In the genomic region with DNA sequence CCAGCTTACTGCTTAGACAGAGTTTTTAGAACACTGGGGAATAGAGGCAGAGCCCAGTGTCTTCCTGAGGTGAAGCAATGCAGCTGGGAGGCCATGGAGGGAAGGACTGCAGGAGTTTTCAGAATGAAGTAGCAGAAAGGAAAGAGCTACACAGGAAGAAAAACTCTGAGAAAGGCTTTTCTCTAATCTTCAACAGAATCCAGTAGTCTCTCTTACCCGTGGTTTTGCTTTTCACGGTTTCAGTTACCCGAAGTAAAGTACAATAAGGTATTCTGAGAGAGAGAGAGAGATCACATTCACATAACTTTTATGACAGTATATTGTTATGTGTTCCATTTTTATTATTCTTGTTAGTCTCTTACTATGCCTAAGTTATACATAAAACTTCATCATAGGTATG, we compare ENCODE assay signal across 17 cellular contexts.
DNase-seq lines count a peak whose midpoint lies in the region; TF ChIP-seq lines count a peak whose summit lies in the region.
"Had no signal": no experiment of that assay in that cellular context is flagged by ENCODE, and none has a peak within 500 bp of the region (broad histone marks: within the 10 kb centered on the region; RNA-seq: fewer than 3 reads in every experiment).

No MANE protein-coding gene starts in this region.

- CTCF ChIA-PET in activated naive CD4-positive, alpha-beta T cell treated with anti-CD3 and anti-CD28 coated beads for 36 hours (lab: Charles Lee), result interaction anchor here (0.6 kb wide), 1 partner anchor 57 kb away, joined by 3 read pairs; no protein-coding TSS in a partner anchor
- CTCF ChIA-PET in activated naive CD4-positive, alpha-beta T cell treated with anti-CD3 and anti-CD28 coated beads, Interleukin-2, amount 10 ng/mL, durations not matched to agents 7 days and 5 days (lab: Charles Lee), result no interaction called here

- peak overlapping the region; percentile 33 for H3K27ac ChIP-seq in KOPT-K1 (ENCODE audit: low read depth, low read length, poor library complexity, severe bottlenecking)
- no peak overlapping the region for H3K27ac ChIP-seq in endodermal cell (ENCODE audit: low read depth, low read length)
- H3K27ac ChIP-seq: BLaER1 had no signal

- H3K4me1 Mint-ChIP-seq in activated naive CD4-positive, alpha-beta T cell treated with anti-CD3 and anti-CD28 coated beads for 36 hours (ENCODE audit: low read depth), result peaks cover 40% of the 10 kb centered on the region
- peaks cover 33% of the 10 kb centered on the region for H3K4me1 Mint-ChIP-seq in activated naive CD4-positive, alpha-beta T cell treated with anti-CD3 and anti-CD28 coated beads, Interleukin-2, amount 10 ng/mL, durations not matched to agents 7 days and 5 days
- peaks cover 25% of the 10 kb centered on the region for H3K4me1 Mint-ChIP-seq in T-helper 1 cell treated with Interleukin-12 subunit alpha and Interleukin-12 subunit beta and Interleukin-4 antibody, amounts not matched to agents 30 μg/mL and 1 μg/mL, for 36 hours (ENCODE audit: low read depth)
- no peaks in the 10 kb centered on the region for H3K4me1 Mint-ChIP-seq in endodermal cell

- no peak overlapping the region for H3K4me3 ChIP-seq in endodermal cell (ENCODE audit: low read length)
- H3K4me3 ChIP-seq: BLaER1, GM23338 had no signal

- H3K27ac Mint-ChIP-seq in activated naive CD4-positive, alpha-beta T cell treated with anti-CD3 and anti-CD28 coated beads for 36 hours, result peak overlapping the region; percentile 47
- H3K27ac Mint-ChIP-seq in activated naive CD4-positive, alpha-beta T cell treated with anti-CD3 and anti-CD28 coated beads, Interleukin-2, amount 10 ng/mL, durations not matched to agents 7 days and 5 days, result no peak overlapping the region
- H3K27ac Mint-ChIP-seq in T-helper 1 cell treated with Interleukin-12 subunit alpha and Interleukin-12 subunit beta and Interleukin-4 antibody, amounts not matched to agents 30 μg/mL and 1 μg/mL, for 36 hours, result peak overlapping the region; percentile 55
- no peak overlapping the region for H3K27ac Mint-ChIP-seq in endodermal cell
- H3K27ac Mint-ChIP-seq: CD8-positive, alpha-beta T cell; GM23338 had no signal

- WGBS in endodermal cell (ENCODE audit: insufficient coverage in 1 of 2, insufficient read length in 1 of 2), 2 experiments, result 100% methylated on average over 2 of the region's 3 CpGs; no CpG with 5 or more reads in 1 of the 2 experiments

- H3K4me1 ChIP-seq in endodermal cell (ENCODE audit: control insufficient read depth, insufficient read depth, low read length), result no peaks in the 10 kb centered on the region
- H3K4me1 ChIP-seq: BLaER1 had no signal

- no peak for DNase-seq in activated naive CD4-positive, alpha-beta T cell treated with anti-CD3 and anti-CD28 coated beads for 36 hours
- no peak for DNase-seq in activated naive CD4-positive, alpha-beta T cell treated with anti-CD3 and anti-CD28 coated beads, Interleukin-2, amount 10 ng/mL, durations not matched to agents 7 days and 5 days
- DNase-seq in GOT3 (lab: John Stamatoyannopoulos, UW) (no peak), erythroblast (lab: John Stamatoyannopoulos, UW) (no peak), endodermal cell (no peak), NCI-H748 treated with DMSO at 0.1 percent for 48 hours (lab: John Stamatoyannopoulos, UW) (no peak)
- DNase-seq: 8988T; Calu3; CD8-positive, alpha-beta T cell; DMS79 treated with DMSO at 0.1 percent for 48 hours; EL; H9; IMR-90 had no signal

- H3K36me3 ChIP-seq in KOPT-K1 (ENCODE audit: insufficient read depth, low read length) (no peaks in the 10 kb centered on the region), endodermal cell (ENCODE audit: control insufficient read depth, insufficient read depth, low read length) (no peaks in the 10 kb centered on the region)
- H3K36me3 ChIP-seq: BLaER1 had no signal

- H3K27me3 ChIP-seq in endodermal cell (ENCODE audit: control insufficient read depth, insufficient read depth, low read length, poor library complexity, severe bottlenecking), result no peaks in the 10 kb centered on the region
- H3K27me3 ChIP-seq: BLaER1 had no signal

- H3K36me3 Mint-ChIP-seq in activated naive CD4-positive, alpha-beta T cell treated with anti-CD3 and anti-CD28 coated beads for 36 hours (ENCODE audit: low read depth), result no peaks in the 10 kb centered on the region
- H3K36me3 Mint-ChIP-seq in activated naive CD4-positive, alpha-beta T cell treated with anti-CD3 and anti-CD28 coated beads, Interleukin-2, amount 10 ng/mL, durations not matched to agents 7 days and 5 days, result peaks cover 2% of the 10 kb centered on the region
- peaks cover 3% of the 10 kb centered on the region for H3K36me3 Mint-ChIP-seq in T-helper 1 cell treated with Interleukin-12 subunit alpha and Interleukin-12 subunit beta and Interleukin-4 antibody, amounts not matched to agents 30 μg/mL and 1 μg/mL, for 36 hours (ENCODE audit: low read depth)
- H3K36me3 Mint-ChIP-seq in endodermal cell (ENCODE audit: low read depth), result no peaks in the 10 kb centered on the region

- no peaks in the 10 kb centered on the region for H3K9me3 Mint-ChIP-seq in activated naive CD4-positive, alpha-beta T cell treated with anti-CD3 and anti-CD28 coated beads for 36 hours
- H3K9me3 Mint-ChIP-seq in activated naive CD4-positive, alpha-beta T cell treated with anti-CD3 and anti-CD28 coated beads, Interleukin-2, amount 10 ng/mL, durations not matched to agents 7 days and 5 days, result peaks cover 6% of the 10 kb centered on the region
- H3K9me3 Mint-ChIP-seq in T-helper 1 cell treated with Interleukin-12 subunit alpha and Interleukin-12 subunit beta and Interleukin-4 antibody, amounts not matched to agents 30 μg/mL and 1 μg/mL, for 36 hours, result peaks cover 4% of the 10 kb centered on the region
- H3K9me3 Mint-ChIP-seq in endodermal cell, result no peaks in the 10 kb centered on the region
- H3K9me3 Mint-ChIP-seq: GM23338, H9 had no signal

- H3K9me3 ChIP-seq in KOPT-K1 (ENCODE audit: insufficient read depth, low read length, poor library complexity, severe bottlenecking) (peaks cover 17% of the 10 kb centered on the region), endodermal cell (ENCODE audit: control insufficient read depth, low read length) (no peaks in the 10 kb centered on the region)
- H3K9me3 ChIP-seq: BLaER1 had no signal

- no peaks in the 10 kb centered on the region for H3K27me3 Mint-ChIP-seq in activated naive CD4-positive, alpha-beta T cell treated with anti-CD3 and anti-CD28 coated beads for 36 hours (ENCODE audit: low read depth)
- no peaks in the 10 kb centered on the region for H3K27me3 Mint-ChIP-seq in activated naive CD4-positive, alpha-beta T cell treated with anti-CD3 and anti-CD28 coated beads, Interleukin-2, amount 10 ng/mL, durations not matched to agents 7 days and 5 days
- H3K27me3 Mint-ChIP-seq in T-helper 1 cell treated with Interleukin-12 subunit alpha and Interleukin-12 subunit beta and Interleukin-4 antibody, amounts not matched to agents 30 μg/mL and 1 μg/mL, for 36 hours (ENCODE audit: low read depth), result no peaks in the 10 kb centered on the region
- peaks cover 4% of the 10 kb centered on the region for H3K27me3 Mint-ChIP-seq in endodermal cell (ENCODE audit: insufficient read depth)

- TF ChIP-seq POLR2A in erythroblast (IDR thresholded peaks at IDR 0.05; ENCODE audit: low read length), result no peak

- H3K9ac ChIP-seq in endodermal cell (ENCODE audit: extremely low read depth, low read length, poor library complexity, severe bottlenecking), result no peak overlapping the region
- H3K9ac ChIP-seq: BLaER1 had no signal

- no peak for TF ChIP-seq CTCF in endodermal cell (conservative IDR thresholded peaks at IDR 0.05)

- no peak overlapping the region for H3K4me3 Mint-ChIP-seq in activated naive CD4-positive, alpha-beta T cell treated with anti-CD3 and anti-CD28 coated beads for 36 hours
- H3K4me3 Mint-ChIP-seq in activated naive CD4-positive, alpha-beta T cell treated with anti-CD3 and anti-CD28 coated beads, Interleukin-2, amount 10 ng/mL, durations not matched to agents 7 days and 5 days, result no peak overlapping the region
- H3K4me3 Mint-ChIP-seq in T-helper 1 cell treated with Interleukin-12 subunit alpha and Interleukin-12 subunit beta and Interleukin-4 antibody, amounts not matched to agents 30 μg/mL and 1 μg/mL, for 36 hours, result no peak overlapping the region
- H3K4me3 Mint-ChIP-seq in endodermal cell, result no peak overlapping the region
- H3K4me3 Mint-ChIP-seq: CD8-positive, alpha-beta T cell; GM23338; H9 had no signal

- intact Hi-C loops in activated naive CD4-positive, alpha-beta T cell treated with anti-CD3 and anti-CD28 coated beads for 36 hours (cut with micrococcal nuclease), result loop anchor here (10.0 kb wide), 1 partner anchor 754 kb away; no protein-coding TSS in a partner anchor

Comparison
In these comparisons a context has a peak if more than half of its experiments do, and no peak if none do; other contexts are left out.
1. H3K27ac Mint-ChIP-seq: peak in activated naive CD4-positive, alpha-beta T cell treated with anti-CD3 and anti-CD28 coated beads for 36 hours (single experiment) and T-helper 1 cell treated with Interleukin-12 subunit alpha and Interleukin-12 subunit beta and Interleukin-4 antibody, amounts not matched to agents 30 μg/mL and 1 μg/mL, for 36 hours (single experiment); none in activated naive CD4-positive, alpha-beta T cell treated with anti-CD3 and anti-CD28 coated beads, Interleukin-2, amount 10 ng/mL, durations not matched to agents 7 days and 5 days (single experiment) and endodermal cell (single experiment).